Comparison of ENCODE assay signal across 31 cellular contexts in the genomic region with DNA sequence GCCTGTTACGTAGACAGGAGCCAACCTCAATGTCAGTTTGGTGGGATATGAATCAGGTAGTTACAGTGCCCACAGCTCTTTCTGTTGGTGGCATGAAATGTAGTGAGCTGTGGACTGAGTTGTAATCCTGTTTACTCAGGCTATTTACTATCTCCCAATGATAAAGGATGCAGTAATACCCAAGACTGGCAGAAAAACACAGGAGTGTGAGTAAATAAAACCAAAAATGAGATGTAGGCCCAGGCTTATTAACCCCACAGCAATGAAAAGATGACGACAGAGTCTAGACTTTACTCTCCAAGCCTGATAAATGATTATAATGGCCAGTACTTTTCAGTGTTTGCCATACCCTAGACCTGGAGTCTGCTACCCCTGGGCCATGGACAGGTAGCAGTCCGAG.
"Had no signal": no experiment of that assay in that cellular context is flagged by ENCODE, and none has a peak within 500 bp of the region (broad histone marks: within the 10 kb centered on the region; RNA-seq: fewer than 3 reads in every experiment).

No MANE protein-coding gene starts in this region.

- H3K36me3 ChIP-seq: neural progenitor cell, ovary, spleen, suprapubic skin, tibial artery, transverse colon, upper lobe of right lung, uterus had no signal

- H3K27ac ChIP-seq: neural progenitor cell, ovary, parathyroid adenoma, psoas muscle, skin epidermis, suprapubic skin, testis, tibial artery, upper lobe of right lung, uterus had no signal

- H3K27ac Mint-ChIP-seq: natural killer cell; nephron; neural progenitor cell; progenitor cell of endocrine pancreas; stimulated activated memory B cell treated with anti-CD40 and anti-IgM and Interleukin-4, amounts not matched to agents 10 μg/mL and 1 μg/mL and 100 μg/mL, for 72 hours; stimulated activated naive CD8-positive, alpha-beta T cell treated with anti-CD3 and anti-CD28 coated beads, Interleukin-15, amount 100 ng/mL, for 72 hours; type B pancreatic cell had no signal

- H3K27me3 ChIP-seq: neural progenitor cell, ovary, spleen, suprapubic skin, testis, tibial artery, transverse colon, upper lobe of right lung, uterus had no signal

- H3K4me2 ChIP-seq: neural progenitor cell, smooth muscle cell had no signal

- H3K79me2 ChIP-seq: parathyroid adenoma had no signal

- H3K9ac ChIP-seq: neural progenitor cell, parathyroid adenoma had no signal

- H3K4me1 ChIP-seq: neural progenitor cell, parathyroid adenoma, psoas muscle, suprapubic skin, testis, tibial artery, upper lobe of right lung, uterus had no signal

- H3K4me3 Mint-ChIP-seq: natural killer cell; nephron; neural progenitor cell; stimulated activated memory B cell treated with anti-CD40 and anti-IgM and Interleukin-4, amounts not matched to agents 10 μg/mL and 1 μg/mL and 100 μg/mL, for 72 hours; stimulated activated naive CD8-positive, alpha-beta T cell treated with anti-CD3 and anti-CD28 coated beads, Interleukin-15, amount 100 ng/mL, for 72 hours; type B pancreatic cell had no signal

- DNase-seq: natural killer cell; occipital lobe; ovary; posterior cingulate gyrus; psoas muscle; right cardiac atrium; spleen; stimulated activated CD4-positive, alpha-beta T cell treated with anti-CD3 and anti-CD28 coated beads, Interleukin-12 subunit alpha, Interleukin-12 subunit beta, amount 100 ng/mL, for 4 hours; stimulated activated CD4-positive, alpha-beta T cell treated with anti-CD3 and anti-CD28 coated beads, Interleukin-1b, Interleukin-23, amount 100 ng/mL, for 48 hours; stimulated activated CD4-positive, alpha-beta T cell treated with anti-CD3 and anti-CD28 coated beads, Interleukin-4, amount 100 ng/mL, for 1 hour; stimulated activated CD4-positive, alpha-beta T cell treated with anti-CD3 and anti-CD28 coated beads, Interleukin-4, amount 100 ng/mL, for 4 hours; stimulated activated CD8-positive, alpha-beta memory T cell treated with anti-CD3 and anti-CD28 coated beads, Interleukin-4, amount 100 ng/mL, for 48 hours; stimulated activated naive CD4-positive, alpha-beta T cell; stimulated activated naive CD8-positive, alpha-beta T cell treated with anti-CD3 and anti-CD28 coated beads, Interleukin-15, amount 100 ng/mL, for 72 hours; stimulated activated naive CD8-positive, alpha-beta T cell treated with anti-CD3 and anti-CD28 coated beads, Interleukin-15, Interleukin-2, amounts not matched to agents 100 U/mL and 50 U/mL, for 24 hours; substantia nigra; testis; tibial artery; transverse colon; upper lobe of right lung; uterus had no signal

- H3K4me1 Mint-ChIP-seq: natural killer cell; nephron; stimulated activated memory B cell treated with anti-CD40 and anti-IgM and Interleukin-4, amounts not matched to agents 10 μg/mL and 1 μg/mL and 100 μg/mL, for 72 hours; stimulated activated naive CD8-positive, alpha-beta T cell treated with anti-CD3 and anti-CD28 coated beads, Interleukin-15, amount 100 ng/mL, for 72 hours had no signal

- H3K9me3 ChIP-seq: ovary, psoas muscle, suprapubic skin, testis, tibial artery, transverse colon, upper lobe of right lung, uterus had no signal

- ATAC-seq: natural killer cell; psoas muscle; right cardiac atrium; sciatic nerve; stimulated activated memory B cell treated with anti-CD40 and anti-IgM and Interleukin-4, amounts not matched to agents 10 μg/mL and 1 μg/mL and 100 μg/mL, for 72 hours; stimulated activated naive CD8-positive, alpha-beta T cell treated with anti-CD3 and anti-CD28 coated beads, Interleukin-15, amount 100 ng/mL, for 72 hours; stimulated activated naive CD8-positive, alpha-beta T cell treated with anti-CD3 and anti-CD28 coated beads, Interleukin-15, Interleukin-2, amounts not matched to agents 100 U/mL and 50 U/mL, for 24 hours; upper lobe of right lung had no signal

- H3K36me3 Mint-ChIP-seq: neural progenitor cell; stimulated activated memory B cell treated with anti-CD40 and anti-IgM and Interleukin-4, amounts not matched to agents 10 μg/mL and 1 μg/mL and 100 μg/mL, for 72 hours; type B pancreatic cell had no signal

- H3K4me3 ChIP-seq: neural progenitor cell, ovary, psoas muscle, skin epidermis, smooth muscle cell, spleen, suprapubic skin, testis, tibial artery, transverse colon, upper lobe of right lung, uterus had no signal

- H3K27me3 Mint-ChIP-seq: progenitor cell of endocrine pancreas; stimulated activated memory B cell treated with anti-CD40 and anti-IgM and Interleukin-4, amounts not matched to agents 10 μg/mL and 1 μg/mL and 100 μg/mL, for 72 hours; stimulated activated naive CD8-positive, alpha-beta T cell treated with anti-CD3 and anti-CD28 coated beads, Interleukin-15, amount 100 ng/mL, for 72 hours; type B pancreatic cell had no signal

- H2AFZ ChIP-seq: neural progenitor cell, parathyroid adenoma had no signal
